In the genomic region with DNA sequence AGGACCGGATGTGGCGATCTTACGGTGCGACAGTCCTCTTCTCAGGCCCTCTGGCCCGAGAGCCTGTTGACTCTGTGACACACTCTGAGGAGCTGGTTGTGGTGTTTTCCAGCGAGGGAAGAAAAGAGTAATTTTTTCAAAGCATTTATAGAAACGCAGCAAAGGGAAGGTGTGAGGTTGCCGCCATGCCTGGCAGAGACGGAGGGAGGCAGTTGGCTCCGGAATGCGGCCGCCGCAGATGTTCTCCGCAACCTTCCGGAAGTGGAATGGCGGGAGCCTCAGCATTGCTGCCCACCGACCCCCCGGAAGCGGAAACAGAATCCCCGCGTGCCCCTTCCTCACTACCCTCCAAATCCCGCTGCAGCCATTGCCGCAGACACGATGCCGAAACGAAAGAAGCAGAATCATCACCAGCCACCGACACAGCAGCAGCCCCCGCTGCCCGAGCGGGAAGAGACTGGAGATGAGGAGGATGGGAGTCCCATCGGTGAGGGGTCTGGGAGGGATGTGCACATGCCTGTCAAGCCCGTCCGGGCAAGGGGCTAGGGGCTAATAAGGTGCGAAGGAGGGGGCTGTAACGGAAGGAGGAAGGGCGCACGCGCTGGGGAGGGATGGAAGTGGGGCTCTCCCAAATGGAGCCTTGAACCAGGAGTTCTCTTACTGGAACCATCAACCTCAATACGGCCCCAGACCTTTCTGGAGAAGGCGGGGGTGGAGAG, we compare ENCODE assay signal across 8 cellular contexts. TPM values are rescaled to one million over a fixed set of nuclear protein-coding genes. Genes with fewer than 3 reads are reported as not detected.
DNase-seq lines count a peak whose midpoint lies in the region; ATAC-seq and TF ChIP-seq lines count a peak whose summit lies in the region.

A gene with protein sequence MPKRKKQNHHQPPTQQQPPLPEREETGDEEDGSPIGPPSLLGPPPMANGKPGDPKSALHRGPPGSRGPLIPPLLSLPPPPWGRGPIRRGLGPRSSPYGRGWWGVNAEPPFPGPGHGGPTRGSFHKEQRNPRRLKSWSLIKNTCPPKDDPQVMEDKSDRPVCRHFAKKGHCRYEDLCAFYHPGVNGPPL (plus strand): TSS at position 332 of the 719 bp plus-strand sequence. CDS start 50 bp downstream, at position 382.

- no peaks in the 10 kb centered on the region for H3K27me3 ChIP-seq in HUES64 (ENCODE audit: insufficient read depth, low read length)
- H3K27me3 ChIP-seq in OCI-LY1 (ENCODE audit: insufficient read depth, low read length): no peaks in the 10 kb centered on the region
- no peaks in the 10 kb centered on the region for H3K27me3 ChIP-seq in mucosa of stomach (ENCODE audit: control insufficient read depth, insufficient read depth, low read length)

- peak within 1 kb of the TSS; percentile 87 for H3K9ac ChIP-seq in HUES64 (ENCODE audit: low read depth, low read length)
- H3K9ac ChIP-seq in OCI-LY1 (ENCODE audit: low read length): peak within 1 kb of the TSS; percentile 96
- peak within 1 kb of the TSS; percentile 86 for H3K9ac ChIP-seq in mucosa of stomach (ENCODE audit: low read length)

- TF ChIP-seq CTCF in OCI-LY1 (IDR thresholded peaks at IDR 0.05; ENCODE audit: low read length) (no peak), epithelial cell of proximal tubule (conservative IDR thresholded peaks at IDR 0.05; ENCODE audit: low read depth, low read length) (no peak)

- H3K9me3 ChIP-seq in HUES64 (ENCODE audit: insufficient read depth, low read depth, low read length) (no peaks in the 10 kb centered on the region), OCI-LY1 (ENCODE audit: low read length) (no peaks in the 10 kb centered on the region), mucosa of stomach (ENCODE audit: control insufficient read depth, low read length) (no peaks in the 10 kb centered on the region)

- H3K36me3 ChIP-seq in HUES64 (ENCODE audit: insufficient read depth, low read length) (peaks cover 53% of the 10 kb centered on the region), OCI-LY1 (ENCODE audit: insufficient read depth, low read length) (peaks cover 60% of the 10 kb centered on the region), mucosa of stomach (ENCODE audit: control insufficient read depth, insufficient read depth, low read length) (peaks cover 6% of the 10 kb centered on the region)

- H3K4me3 ChIP-seq in HUES64 (ENCODE audit: low read length) (peak within 1 kb of the TSS; percentile 81), OCI-LY1 (ENCODE audit: low read depth, low read length, poor library complexity, severe bottlenecking) (peak within 1 kb of the TSS; percentile 93), epithelial cell of proximal tubule (ENCODE audit: low read depth, low read length) (peak within 1 kb of the TSS; percentile 86), mucosa of stomach (ENCODE audit: low read length) (peak within 1 kb of the TSS; percentile 86)

- H3F3A ChIP-seq in OCI-LY1 (ENCODE audit: insufficient read depth, low read length): no peaks in the 10 kb centered on the region

- under 1% methylated on average over 40 of the region's 40 CpGs for WGBS in HUES64

- H4K20me1 ChIP-seq in OCI-LY1 (ENCODE audit: insufficient read depth, low read length): no peaks in the 10 kb centered on the region

- H3K4me2 ChIP-seq in OCI-LY1 (ENCODE audit: low read length): peak within 1 kb of the TSS; percentile 93

- H3K27ac ChIP-seq in HUES64 (ENCODE audit: low read depth, low read length): peak within 1 kb of the TSS; percentile 99
- peak within 1 kb of the TSS; percentile 93 for H3K27ac ChIP-seq in OCI-LY1 (ENCODE audit: low read depth, low read length, poor library complexity, severe bottlenecking)

- peaks cover 9% of the 10 kb centered on the region; the same call in 1 of the 2 replicates for H3K4me1 ChIP-seq in HUES64 (ENCODE audit: insufficient read depth, low read length)
- peaks cover 22% of the 10 kb centered on the region for H3K4me1 ChIP-seq in OCI-LY1 (ENCODE audit: insufficient read depth, low read length, severe bottlenecking)
- H3K4me1 ChIP-seq in mucosa of stomach (ENCODE audit: control insufficient read depth, insufficient read depth, low read length): peaks cover 13% of the 10 kb centered on the region

- H3K9me2 ChIP-seq in OCI-LY1 (ENCODE audit: low read depth, low read length): no peaks in the 10 kb centered on the region

- ATAC-seq in GM21447 (IDR thresholded peaks at IDR 0.05; ENCODE audit: unreplicated experiment): peak; percentile 61

- peaks cover 20% of the 10 kb centered on the region for H3K79me2 ChIP-seq in OCI-LY1 (ENCODE audit: insufficient read depth, low read length)

- DNase-seq in DMS 273 treated with DMSO at 0.1 percent for 48 hours (lab: John Stamatoyannopoulos, UW): peak; percentile 76
- DNase-seq in activated CD8-positive, alpha-beta memory T cell treated with anti-CD3 and anti-CD28 coated beads, Interleukin-2, amount 50 U/mL, for 48 hours: peak; percentile 90
- DNase-seq in epithelial cell of proximal tubule (ENCODE audit: low read depth): no peak
- peak; percentile 73 to 85 for DNase-seq in stimulated activated CD8-positive, alpha-beta memory T cell treated with anti-CD3 and anti-CD28 coated beads, Interleukin-7, amount 100 ng/mL, for 48 hours (ENCODE audit: extremely low read depth in 1 of 2, low read depth in 1 of 2)

- no peak within 1 kb of the TSS for H2AFZ ChIP-seq in OCI-LY1 (ENCODE audit: low read length)

RNA-seq across cellular contexts. Expression of the gene that starts here (rescaled TPM):
- polyA plus RNA-seq in HUES64 (2013, experiment 1 of 2): 19.1 TPM
- polyA plus RNA-seq in HUES64 (2013, experiment 2 of 2): 21.8 TPM
- 4.6 and 5.2 TPM in 2 replicates for total RNA-seq in epithelial cell of proximal tubule
